Comparison of ENCODE assay signal across 1 cellular context in the genomic region with DNA sequence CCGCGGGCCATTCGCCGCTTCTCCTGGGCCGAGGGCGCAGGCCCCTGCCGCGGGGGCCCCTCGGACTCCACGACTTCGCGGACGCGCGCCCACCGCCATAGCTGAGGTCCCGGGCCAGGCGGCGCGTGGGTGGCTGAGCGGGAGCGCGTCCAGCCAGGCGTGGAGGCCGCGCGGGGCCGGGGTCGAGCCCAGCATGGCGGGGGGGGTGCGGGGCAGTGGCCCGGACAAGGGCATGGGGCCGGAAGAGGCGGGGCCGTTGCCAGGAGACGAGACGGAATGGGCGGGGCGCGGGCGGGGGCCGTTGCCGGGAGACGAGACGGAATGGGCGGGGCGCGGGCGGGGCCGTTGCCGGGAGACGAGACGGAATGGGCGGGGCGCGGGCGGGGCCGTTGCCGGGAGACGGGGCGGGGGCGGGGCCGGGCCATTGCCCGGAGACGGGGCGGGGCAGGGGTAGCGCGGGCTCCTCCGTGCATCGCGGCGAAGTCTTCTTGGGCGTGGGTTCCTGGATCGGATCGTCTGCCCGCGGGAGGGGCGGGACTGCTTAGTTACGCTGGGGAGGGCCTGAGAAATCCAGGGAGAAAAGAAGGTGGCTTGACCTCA.
TF ChIP-seq lines count a peak whose summit lies in the region.

No MANE protein-coding gene starts in this region.

TF ChIP-seq in GM12878, 131 proteins besides CTCF, POLR2A, EP300 and RAD21 (continued from another document):
- TF ChIP-seq ZNF24 (IDR thresholded peaks at IDR 0.05) (no peak), SMC3 (IDR thresholded peaks at IDR 0.05; ENCODE audit: borderline replicate concordance, low read length) (no peak), SMARCA5 (IDR thresholded peaks at IDR 0.05) (no peak; the same call in 1 of the 2 replicates)
- TF ChIP-seq, protein P1, sequence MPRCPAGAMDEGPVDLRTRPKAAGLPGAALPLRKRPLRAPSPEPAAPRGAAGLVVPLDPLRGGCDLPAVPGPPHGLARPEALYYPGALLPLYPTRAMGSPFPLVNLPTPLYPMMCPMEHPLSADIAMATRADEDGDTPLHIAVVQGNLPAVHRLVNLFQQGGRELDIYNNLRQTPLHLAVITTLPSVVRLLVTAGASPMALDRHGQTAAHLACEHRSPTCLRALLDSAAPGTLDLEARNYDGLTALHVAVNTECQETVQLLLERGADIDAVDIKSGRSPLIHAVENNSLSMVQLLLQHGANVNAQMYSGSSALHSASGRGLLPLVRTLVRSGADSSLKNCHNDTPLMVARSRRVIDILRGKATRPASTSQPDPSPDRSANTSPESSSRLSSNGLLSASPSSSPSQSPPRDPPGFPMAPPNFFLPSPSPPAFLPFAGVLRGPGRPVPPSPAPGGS (IDR thresholded peaks at IDR 0.05; ENCODE audit: borderline replicate concordance, insufficient read depth, low read depth, low read length, poor library complexity, severe bottlenecking): peak; percentile 5
